Comparison of ENCODE assay signal across 1 cellular context in the genomic region with DNA sequence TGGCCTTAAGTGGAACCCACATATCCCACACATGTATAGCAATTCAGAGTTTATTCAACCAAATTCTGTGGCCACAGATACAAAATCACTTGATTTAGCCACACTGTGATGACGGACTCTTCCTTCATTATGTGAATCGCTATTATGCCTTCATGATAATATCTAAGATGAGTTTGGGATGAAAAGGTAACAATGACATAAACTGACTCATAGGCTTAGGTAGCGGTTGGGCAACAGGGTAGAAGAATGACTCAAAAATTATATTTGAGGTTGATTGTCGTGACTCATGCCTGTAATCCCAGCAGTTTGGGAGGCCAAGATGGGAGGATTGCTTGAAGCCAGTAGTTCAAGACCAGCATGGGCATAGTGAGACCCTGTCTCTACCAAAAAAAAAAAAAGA.
TF ChIP-seq lines count a peak whose summit lies in the region.

No MANE protein-coding gene starts in this region.

TF ChIP-seq in HEK293, 187 proteins besides CTCF, POLR2A, EP300 and RAD21 (continued from another document):
- TF ChIP-seq, protein P1, sequence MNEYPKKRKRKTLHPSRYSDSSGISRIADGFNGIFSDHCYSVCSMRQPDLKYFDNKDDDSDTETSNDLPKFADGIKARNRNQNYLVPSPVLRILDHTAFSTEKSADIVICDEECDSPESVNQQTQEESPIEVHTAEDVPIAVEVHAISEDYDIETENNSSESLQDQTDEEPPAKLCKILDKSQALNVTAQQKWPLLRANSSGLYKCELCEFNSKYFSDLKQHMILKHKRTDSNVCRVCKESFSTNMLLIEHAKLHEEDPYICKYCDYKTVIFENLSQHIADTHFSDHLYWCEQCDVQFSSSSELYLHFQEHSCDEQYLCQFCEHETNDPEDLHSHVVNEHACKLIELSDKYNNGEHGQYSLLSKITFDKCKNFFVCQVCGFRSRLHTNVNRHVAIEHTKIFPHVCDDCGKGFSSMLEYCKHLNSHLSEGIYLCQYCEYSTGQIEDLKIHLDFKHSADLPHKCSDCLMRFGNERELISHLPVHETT (tag by site-specific recombination; IDR thresholded peaks at IDR 0.05) = 0 out of 2 replicates have a peak, but pooled peaks have one; percentile 40
- TF ChIP-seq ZNF785 (tag by site-specific recombination; IDR thresholded peaks at IDR 0.05) (no peak), ZFP41 (tag by site-specific recombination; IDR thresholded peaks at IDR 0.05; ENCODE audit: borderline replicate concordance) (no peak), ZNF501 (tag by site-specific recombination; IDR thresholded peaks at IDR 0.05) (no peak), ZSCAN5A (tag by site-specific recombination; IDR thresholded peaks at IDR 0.05) (0 out of 2 replicates have a peak, but pooled peaks have one; percentile 28), GLI2 (tag by site-specific recombination; IDR thresholded peaks at IDR 0.05; ENCODE audit: borderline replicate concordance, low read depth) (no peak)
